10 cellular contexts compared by ENCODE assay signal in genomic region chr3:158091526-158091925, GRCh38. TPM values are rescaled to one million over a fixed set of nuclear protein-coding genes. Genes with fewer than 3 reads are reported as not detected.
DNase-seq lines count a peak whose midpoint lies in the region; ATAC-seq and TF ChIP-seq lines count a peak whose summit lies in the region.
"Had no signal": no experiment of that assay in that cellular context is flagged by ENCODE, and none has a peak within 500 bp of the region (broad histone marks: within the 10 kb centered on the region; RNA-seq: fewer than 3 reads in every experiment).

No MANE protein-coding gene starts in this region.

- H3K27ac ChIP-seq in lower lobe of right lung = no peak overlapping the region

- H3K4me1 Mint-ChIP-seq in stimulated activated naive CD8-positive, alpha-beta T cell treated with anti-CD3 and anti-CD28 coated beads, Interleukin-15, amount 100 ng/mL, for 72 hours = peaks cover 13% of the 10 kb centered on the region

- peak; percentile 44 for TF ChIP-seq CTCF in astrocyte of the spinal cord (IDR thresholded peaks at IDR 0.05; ENCODE audit: low read depth, low read length)
- TF ChIP-seq CTCF in lower lobe of right lung (IDR thresholded peaks at IDR 0.05) = peak; percentile 13

- H3K36me3 ChIP-seq in lower lobe of right lung = no peaks in the 10 kb centered on the region

- H3K4me3 Mint-ChIP-seq in stimulated activated naive CD8-positive, alpha-beta T cell treated with anti-CD3 and anti-CD28 coated beads, Interleukin-15, amount 100 ng/mL, for 72 hours = no peak overlapping the region
- H3K4me3 Mint-ChIP-seq: activated B cell treated with CpG ODN at 0.5 μM for 24 hours; activated naive CD8-positive, alpha-beta T cell had no signal

- DNase-seq in GM04503 (ENCODE audit: low read depth) = peak; percentile 3
- DNase-seq in LoVo (ENCODE audit: low spot score) = peak; percentile 23
- DNase-seq in astrocyte of the spinal cord (ENCODE audit: low read depth, low spot score) = peak; percentile 31
- no peak for DNase-seq in lower lobe of right lung
- no peak for DNase-seq in stimulated activated naive CD8-positive, alpha-beta T cell treated with anti-CD3 and anti-CD28 coated beads, Interleukin-15, amount 100 ng/mL, for 72 hours
- DNase-seq in SKM-1 (lab: John Stamatoyannopoulos, UW; ENCODE audit: unreplicated experiment) = no peak
- DNase-seq: activated B cell treated with CpG ODN at 0.5 μM for 24 hours had no signal

- no peak overlapping the region for H3K27ac Mint-ChIP-seq in stimulated activated naive CD8-positive, alpha-beta T cell treated with anti-CD3 and anti-CD28 coated beads, Interleukin-15, amount 100 ng/mL, for 72 hours
- H3K27ac Mint-ChIP-seq: activated B cell treated with CpG ODN at 0.5 μM for 24 hours; activated naive CD8-positive, alpha-beta T cell had no signal

- peaks cover 65% of the 10 kb centered on the region for H3K27me3 ChIP-seq in lower lobe of right lung (ENCODE audit: low read depth)

- H3K9me3 Mint-ChIP-seq in stimulated activated naive CD8-positive, alpha-beta T cell treated with anti-CD3 and anti-CD28 coated beads, Interleukin-15, amount 100 ng/mL, for 72 hours = no peaks in the 10 kb centered on the region
- H3K9me3 Mint-ChIP-seq: activated B cell treated with CpG ODN at 0.5 μM for 24 hours had no signal

- H3K27me3 Mint-ChIP-seq in stimulated activated naive CD8-positive, alpha-beta T cell treated with anti-CD3 and anti-CD28 coated beads, Interleukin-15, amount 100 ng/mL, for 72 hours = peaks cover 79% of the 10 kb centered on the region

- intact Hi-C loops in lower lobe of right lung (cut with DNase I) = no loop called here

- no peaks in the 10 kb centered on the region for H3K4me1 ChIP-seq in lower lobe of right lung

- in situ Hi-C loops in astrocyte of the spinal cord (cut with HindIII; ENCODE audit: low sequenced_read_pairs) = no loop called here

- no peak for ATAC-seq in lower lobe of right lung
- no peak for ATAC-seq in stimulated activated naive CD8-positive, alpha-beta T cell treated with anti-CD3 and anti-CD28 coated beads, Interleukin-15, amount 100 ng/mL, for 72 hours
- ATAC-seq in GM21576 (IDR thresholded peaks at IDR 0.05; ENCODE audit: unreplicated experiment) = no peak
- no peak for ATAC-seq in GM21381 (IDR thresholded peaks at IDR 0.05; ENCODE audit: unreplicated experiment)

- H3K9me3 ChIP-seq in lower lobe of right lung = no peaks in the 10 kb centered on the region

- H3K4me3 ChIP-seq in astrocyte of the spinal cord (ENCODE audit: low read depth, low read length) (no peak overlapping the region), lower lobe of right lung (no peak overlapping the region)

RNA-seq across cellular contexts. Expression of gene SHOX2, which starts 14.7 kb away (rescaled TPM):
- 0.38 TPM for total RNA-seq in lower lobe of right lung
- total RNA-seq: activated B cell treated with CpG ODN at 0.5 μM for 24 hours had no signal

RNA-seq across cellular contexts. Expression of gene RSRC1, which starts 18.4 kb away (rescaled TPM):
- total RNA-seq in lower lobe of right lung = 29.8 TPM

Comparison
In these comparisons a context has a peak if more than half of its experiments do, and no peak if none do; other contexts are left out.
1. DNase-seq: peak in GM04503 (single experiment), LoVo (single experiment) and astrocyte of the spinal cord (single experiment); none in lower lobe of right lung (single experiment), stimulated activated naive CD8-positive, alpha-beta T cell treated with anti-CD3 and anti-CD28 coated beads, Interleukin-15, amount 100 ng/mL, for 72 hours (0 of 2) and SKM-1 (single experiment).